In the genomic region with DNA sequence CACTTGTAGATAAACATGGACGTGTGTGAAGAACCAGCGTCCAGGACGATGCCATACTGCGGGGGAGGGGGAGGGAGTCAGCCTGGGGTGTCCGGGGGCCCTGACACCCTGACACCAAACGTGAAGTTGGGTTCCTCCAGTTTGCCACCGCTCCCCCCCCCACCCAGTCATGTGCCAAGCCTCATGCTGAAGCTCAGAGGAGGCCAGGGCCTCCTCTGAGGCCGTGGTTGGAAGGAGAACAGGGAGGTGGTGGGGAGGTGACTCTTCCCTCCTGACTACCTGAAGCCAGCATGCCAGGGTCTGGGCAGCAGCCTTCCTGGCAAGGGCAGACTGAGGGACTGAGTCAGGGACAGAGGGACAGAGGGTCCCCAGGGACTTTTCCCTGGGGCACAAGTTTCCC, we compare ENCODE assay signal across 21 cellular contexts. TPM values are rescaled to one million over a fixed set of nuclear protein-coding genes. Genes with fewer than 3 reads are reported as not detected.
DNase-seq lines count a peak whose midpoint lies in the region; ATAC-seq, FAIRE-seq and TF ChIP-seq lines count a peak whose summit lies in the region.
"Had no signal": no experiment of that assay in that cellular context is flagged by ENCODE, and none has a peak within 500 bp of the region (broad histone marks: within the 10 kb centered on the region; RNA-seq: fewer than 3 reads in every experiment).

No MANE protein-coding gene starts in this region.

- H3K18ac ChIP-seq in neuronal stem cell (ENCODE audit: low read length), result no peak overlapping the region

- no peak overlapping the region for H3K27ac ChIP-seq in BLaER1 treated with 17β-estradiol and CSF1 and Interleukin-3, amounts not matched to agents 10 nM and 100 nM
- H3K27ac ChIP-seq in HCT116 (ENCODE audit: low read depth, low read length), result no peak overlapping the region
- H3K27ac ChIP-seq in neuronal stem cell (replicated peaks; ENCODE audit: low read length), result no peak overlapping the region
- H3K27ac ChIP-seq: C4-2B, KMS-11 had no signal

- peak overlapping the region; percentile 85 for H3K23ac ChIP-seq in neuronal stem cell (ENCODE audit: low read depth, low read length, poor library complexity)

- peaks cover 10% of the 10 kb centered on the region for H3K36me3 Mint-ChIP-seq in central memory CD8-positive, alpha-beta T cell (ENCODE audit: insufficient read depth)
- H3K36me3 Mint-ChIP-seq in effector memory CD8-positive, alpha-beta T cell (ENCODE audit: insufficient read depth), result peaks cover 21% of the 10 kb centered on the region

- no peak overlapping the region for H4K91ac ChIP-seq in neuronal stem cell (ENCODE audit: low read depth, low read length, poor library complexity)

- H3K14ac ChIP-seq in neuronal stem cell (ENCODE audit: low read length), result no peak overlapping the region

- RAD21 ChIA-PET in HCT116 (lab: Charles Lee; ENCODE audit: low non-redundant PET in 1 of 2, low total read pairs in 2 of 2, uncharacterized antibody in 2 of 2, unreplicated experiment in 2 of 2), result no interaction called here

- no peak overlapping the region for H2BK15ac ChIP-seq in neuronal stem cell (ENCODE audit: low read length)

- no peaks in the 10 kb centered on the region for H3K9me2 ChIP-seq in HCT116 (ENCODE audit: insufficient read depth)

- H2BK5ac ChIP-seq in neuronal stem cell (ENCODE audit: low read length), result no peak overlapping the region

- H3K4me2 ChIP-seq in BLaER1 treated with 17β-estradiol and CSF1 and Interleukin-3, amounts not matched to agents 10 nM and 100 nM, result peak overlapping the region in 7 of 11 experiments; percentile 2 to 43 (median 36); a peak in 9 of 22 replicates
- H3K4me2 ChIP-seq in HCT116 (ENCODE audit: low read length) (peak overlapping the region; percentile 95), neuronal stem cell (ENCODE audit: insufficient read depth, low read length, poor library complexity, severe bottlenecking) (no peak overlapping the region)
- H3K4me2 ChIP-seq: KMS-11 had no signal

- peaks cover 0 to 19% (median 16%) of the 10 kb centered on the region in 10 experiments; a peak in 16 of 20 replicates for H3K4me1 ChIP-seq in BLaER1 treated with 17β-estradiol and CSF1 and Interleukin-3, amounts not matched to agents 10 nM and 100 nM
- H3K4me1 ChIP-seq in HCT116 (ENCODE audit: control insufficient read depth in 1 of 2, insufficient read depth in 2 of 2, low read length in 2 of 2) (peaks cover 17 to 34% of the 10 kb centered on the region in 2 experiments), neuronal stem cell (ENCODE audit: control insufficient read depth in 2 of 2, insufficient read depth in 1 of 2, low read depth in 1 of 2, low read length in 2 of 2) (peaks cover 8 to 13% of the 10 kb centered on the region in 2 donors)

- no TSS peak for BruUV-seq in HCT116 (replicated peaks; lab: Mats Ljungman, UMichigan)

- no peak overlapping the region for H2BK120ac ChIP-seq in neuronal stem cell (ENCODE audit: low read depth, low read length)

- no CpG with 5 or more reads among the region's 8 CpGs for WGBS in neuronal stem cell (ENCODE audit: extremely low coverage in 2 of 2, insufficient read length in 2 of 2, insufficient replicate concordance in 1 of 2), 2 donors

- no peak overlapping the region for H2BK12ac ChIP-seq in neuronal stem cell (ENCODE audit: low read length)

- H3K4me1 Mint-ChIP-seq in central memory CD8-positive, alpha-beta T cell, result peaks cover 5% of the 10 kb centered on the region
- H3K4me1 Mint-ChIP-seq in effector memory CD8-positive, alpha-beta T cell (ENCODE audit: low read depth in 2 of 2), result peaks cover 0 to 3% of the 10 kb centered on the region in 2 donors

- no peaks in the 10 kb centered on the region for H3K79me1 ChIP-seq in neuronal stem cell (ENCODE audit: low read depth, low read length)

- no peak overlapping the region for H4K8ac ChIP-seq in neuronal stem cell (ENCODE audit: low read depth, low read length)

- TF ChIP-seq CTCF in HCT116 (IDR thresholded peaks at IDR 0.05 in 2 of 3, conservative IDR thresholded peaks at IDR 0.05 in 1 of 3; ENCODE audit: borderline replicate concordance in 1 of 3, insufficient read depth in 1 of 3, low read depth in 2 of 3, low read length in 2 of 3), result no peak

- intact Hi-C loops in HCT116 (cut with micrococcal nuclease), result no loop called here

- TF ChIP-seq POLR2A in HCT116 (IDR thresholded peaks at IDR 0.05; ENCODE audit: borderline replicate concordance, extremely low read depth, insufficient read depth, insufficient read length) (no peak), H54 (IDR thresholded peaks at IDR 0.05; ENCODE audit: low read depth, low read length) (no peak)

- no peak for DNase-seq in HCT116 (ENCODE audit: low read depth, low spot score)
- no peak for DNase-seq in central memory CD8-positive, alpha-beta T cell (ENCODE audit: low spot score in 2 of 2)
- DNase-seq in neuronal stem cell (ENCODE audit: low spot score), result no peak
- DNase-seq in effector memory CD8-positive, alpha-beta T cell, result no peak
- DNase-seq in H54 (ENCODE audit: insufficient read length, low spot score), result no peak
- no peak for DNase-seq in GM03348 (ENCODE audit: low spot score)
- DNase-seq: ACHN; BE2C; CD4-positive, alpha-beta T cell; DMS53; DND-41; EL had no signal

- H3K27me3 Mint-ChIP-seq in central memory CD8-positive, alpha-beta T cell, result peaks cover 18% of the 10 kb centered on the region
- peaks cover 21 to 42% of the 10 kb centered on the region in 2 donors for H3K27me3 Mint-ChIP-seq in effector memory CD8-positive, alpha-beta T cell

- H2AFZ ChIP-seq in HCT116 (ENCODE audit: low read depth, low read length, poor library complexity, severe bottlenecking), result no peak overlapping the region
- H2AFZ ChIP-seq in neuronal stem cell (ENCODE audit: low read length), result no peak overlapping the region
- H2AFZ ChIP-seq: GM23338 had no signal

- no peak for FAIRE-seq in H54 (lab: Jason Lieb, UNC)
- FAIRE-seq: A204.1, GM12892, GM18507 had no signal

- POLR2A ChIA-PET in HCT116 (lab: Charles Lee), result interaction anchor here (0.8 kb wide), 1 partner anchor 15 kb away, joined by 3 read pairs; no protein-coding TSS in a partner anchor

- no peaks in the 10 kb centered on the region for H3K36me3 ChIP-seq in BLaER1 treated with 17β-estradiol and CSF1 and Interleukin-3, amounts not matched to agents 10 nM and 100 nM
- H3K36me3 ChIP-seq in HCT116 (ENCODE audit: control insufficient read depth in 1 of 2, insufficient read depth in 2 of 2, low read length in 2 of 2) (no peaks in the 10 kb centered on the region), neuronal stem cell (replicated peaks in 1 of 2; ENCODE audit: control insufficient read depth in 2 of 2, insufficient read depth in 2 of 2, low read length in 2 of 2) (no peaks in the 10 kb centered on the region)
- H3K36me3 ChIP-seq: BE2C had no signal

- peaks cover 84 to 99% (median 90%) of the 10 kb centered on the region in 11 experiments for H3K27me3 ChIP-seq in BLaER1 treated with 17β-estradiol and CSF1 and Interleukin-3, amounts not matched to agents 10 nM and 100 nM
- H3K27me3 ChIP-seq in HCT116 (ENCODE audit: insufficient read depth, low read length) (no peaks in the 10 kb centered on the region), neuronal stem cell (ENCODE audit: control insufficient read depth in 3 of 3, insufficient read depth in 3 of 3, low read depth in 1 of 3, low read length in 3 of 3) (peaks cover 23 to 94% (median 84%) of the 10 kb centered on the region in 3 experiments)

- H3K9me3 ChIP-seq in BLaER1 treated with 17β-estradiol and CSF1 and Interleukin-3, amounts not matched to agents 10 nM and 100 nM (replicated peaks in 1 of 11), result no peaks in the 10 kb centered on the region
- no peaks in the 10 kb centered on the region for H3K9me3 ChIP-seq in HCT116 (ENCODE audit: control insufficient read depth in 1 of 2, insufficient read depth in 1 of 2, low read depth in 1 of 2, low read length in 2 of 2)
- peaks cover 0 to 3% of the 10 kb centered on the region in 2 donors for H3K9me3 ChIP-seq in neuronal stem cell (replicated peaks in 1 of 2; ENCODE audit: control insufficient read depth in 2 of 2, insufficient read depth in 1 of 2, low read depth in 1 of 2, low read length in 2 of 2)
- H3K9me3 ChIP-seq: BE2C had no signal

- peaks cover 0 to 79% (median 36%) of the 10 kb centered on the region in 11 experiments; a peak in 16 of 22 replicates for H4K20me1 ChIP-seq in BLaER1 treated with 17β-estradiol and CSF1 and Interleukin-3, amounts not matched to agents 10 nM and 100 nM
- no peaks in the 10 kb centered on the region for H4K20me1 ChIP-seq in HCT116 (ENCODE audit: insufficient read depth)

- ATAC-seq in HCT116, result no peak
- ATAC-seq in central memory CD8-positive, alpha-beta T cell (replicated peaks; ENCODE audit: extremely low read depth, poor library complexity, severe bottlenecking), result no peak
- ATAC-seq in effector memory CD8-positive, alpha-beta T cell (replicated peaks), result no peak

- peak overlapping the region; percentile 13 for H3K4me3 Mint-ChIP-seq in central memory CD8-positive, alpha-beta T cell
- peak overlapping the region in 1 of 2 donors; percentile 37 for H3K4me3 Mint-ChIP-seq in effector memory CD8-positive, alpha-beta T cell
- H3K4me3 Mint-ChIP-seq: CD4-positive, alpha-beta T cell had no signal

- no peak overlapping the region for H3K9ac ChIP-seq in BLaER1 treated with 17β-estradiol and CSF1 and Interleukin-3, amounts not matched to agents 10 nM and 100 nM
- H3K9ac ChIP-seq in HCT116 (ENCODE audit: low read length), result no peak overlapping the region
- H3K9ac ChIP-seq in neuronal stem cell (ENCODE audit: low read depth, low read length, poor library complexity), result no peak overlapping the region
- H3K9ac ChIP-seq: KMS-11 had no signal

- H3K9me3 Mint-ChIP-seq in central memory CD8-positive, alpha-beta T cell, result no peaks in the 10 kb centered on the region
- no peaks in the 10 kb centered on the region for H3K9me3 Mint-ChIP-seq in effector memory CD8-positive, alpha-beta T cell
- H3K9me3 Mint-ChIP-seq: CD4-positive, alpha-beta T cell; GM23338 had no signal

- no peaks in the 10 kb centered on the region for H3K79me2 ChIP-seq in HCT116 (ENCODE audit: insufficient read depth, low read length)

- H3K27ac Mint-ChIP-seq in central memory CD8-positive, alpha-beta T cell (ENCODE audit: low read depth), result no peak overlapping the region
- H3K27ac Mint-ChIP-seq in effector memory CD8-positive, alpha-beta T cell, result no peak overlapping the region
- H3K27ac Mint-ChIP-seq: CD4-positive, alpha-beta T cell; GM23338 had no signal

- H3K4me3 ChIP-seq in BLaER1 treated with 17β-estradiol and CSF1 and Interleukin-3, amounts not matched to agents 10 nM and 100 nM, result no peak overlapping the region
- H3K4me3 ChIP-seq in HCT116 (replicated peaks in 1 of 2; ENCODE audit: low read depth in 1 of 2, low read length in 2 of 2) (no peak overlapping the region; a peak in 1 of 4 replicates), neuronal stem cell (ENCODE audit: low read length in 2 of 2) (no peak overlapping the region)

- H2AK5ac ChIP-seq in neuronal stem cell (ENCODE audit: low read depth, low read length), result peak overlapping the region; percentile 37

- TF ChIP-seq RAD21 in HCT116 (IDR thresholded peaks at IDR 0.05; ENCODE audit: low read depth), result no peak

- CTCF ChIA-PET in HCT116 (lab: Charles Lee), result interaction anchor here (0.8 to 4.3 kb wide), 6 partner anchors 12 to 184 kb away, joined by 3 to 22 read pairs (median 4); no protein-coding TSS in a partner anchor

- no peak overlapping the region for H3K4ac ChIP-seq in neuronal stem cell (ENCODE audit: low read length)

RNA-seq across cellular contexts. Expression of gene ENTPD2, which starts 1.6 kb away (rescaled TPM):
- total RNA-seq in HCT116 (2021; ENCODE audit: unreplicated experiment), result 32.5 TPM
- polyA plus RNA-seq in HCT116 (2012), result 20.7 and 23.0 TPM in 2 replicates
- polyA plus RNA-seq in neuronal stem cell (2013, experiment 1 of 2), result 0.01 TPM
- not detected for polyA plus RNA-seq in neuronal stem cell (2013, experiment 2 of 2)
- total RNA-seq: CD4-positive, alpha-beta T cell; G401; H7 had no signal

RNA-seq across cellular contexts. Expression of gene NPDC1, which starts 6.3 kb away (rescaled TPM):
- 98.8 TPM for total RNA-seq in HCT116 (2021; ENCODE audit: unreplicated experiment)
- 81.4 and 86.0 TPM in 2 replicates for polyA plus RNA-seq in HCT116 (2012)
- 41.2 TPM for polyA plus RNA-seq in neuronal stem cell (2013, experiment 1 of 2)
- 37.6 TPM for polyA plus RNA-seq in neuronal stem cell (2013, experiment 2 of 2)

RNA-seq across cellular contexts. Expression of gene SAPCD2, which starts 18.1 kb away (rescaled TPM):
- 71.7 TPM for total RNA-seq in HCT116 (2021; ENCODE audit: unreplicated experiment)
- 48.5 and 59.4 TPM in 2 replicates for polyA plus RNA-seq in HCT116 (2012)
- 15.6 TPM for polyA plus RNA-seq in neuronal stem cell (2013, experiment 1 of 2)
- 16.0 TPM for polyA plus RNA-seq in neuronal stem cell (2013, experiment 2 of 2)

RNA-seq across cellular contexts. Expression of gene FUT7, which starts 20.4 kb away (rescaled TPM):
- total RNA-seq in HCT116 (2021; ENCODE audit: unreplicated experiment), result not detected
- not detected in 2 replicates for polyA plus RNA-seq in HCT116 (2012)
- polyA plus RNA-seq in neuronal stem cell (2013, experiment 1 of 2), result not detected
- not detected for polyA plus RNA-seq in neuronal stem cell (2013, experiment 2 of 2)
- total RNA-seq: G401, GM23338, H7 had no signal
- polyA plus RNA-seq: GM23338 had no signal

RNA-seq across cellular contexts. Expression of gene ABCA2, which starts 24.3 kb away (rescaled TPM):
- total RNA-seq in HCT116 (2021; ENCODE audit: unreplicated experiment), result 114 TPM
- 132 and 183 TPM in 2 replicates for polyA plus RNA-seq in HCT116 (2012)
- 27.7 TPM for polyA plus RNA-seq in neuronal stem cell (2013, experiment 1 of 2)
- 24.0 TPM for polyA plus RNA-seq in neuronal stem cell (2013, experiment 2 of 2)
